ENCODE assay signal across 23 cellular contexts in the genomic region with DNA sequence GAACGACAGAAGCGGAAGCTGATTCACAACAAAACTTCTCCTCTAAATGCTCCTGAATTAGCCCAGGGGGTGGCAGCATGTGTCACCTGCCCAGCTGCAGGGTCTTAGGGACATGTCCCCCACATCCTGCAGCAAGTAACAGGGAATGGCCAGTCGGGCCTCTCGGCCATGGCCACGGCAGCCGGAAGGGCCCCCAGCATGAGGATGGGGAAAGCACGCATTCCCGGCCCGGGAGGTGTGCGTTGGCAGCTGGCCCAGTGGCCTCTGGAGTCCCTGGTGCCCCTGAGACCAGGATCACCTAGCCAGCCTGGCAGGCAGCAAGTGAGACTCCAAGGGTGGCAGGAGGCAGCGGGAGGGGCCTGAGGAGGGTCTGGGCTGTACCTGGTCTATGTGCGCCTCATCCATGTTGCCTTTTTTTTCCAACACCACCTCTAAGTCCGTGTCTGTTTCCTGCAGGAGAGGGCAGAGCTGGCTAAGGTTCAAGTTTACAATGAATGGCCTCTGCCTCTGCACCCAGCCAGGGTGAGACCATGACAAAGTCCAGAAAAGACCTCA. TPM values are rescaled to one million over a fixed set of nuclear protein-coding genes. Genes with fewer than 3 reads are reported as not detected.
DNase-seq lines count a peak whose midpoint lies in the region; ATAC-seq and TF ChIP-seq lines count a peak whose summit lies in the region.
"Had no signal": no experiment of that assay in that cellular context is flagged by ENCODE, and none has a peak within 500 bp of the region (broad histone marks: within the 10 kb centered on the region; RNA-seq: fewer than 3 reads in every experiment).

No MANE protein-coding gene starts in this region.

- intact Hi-C loops in heart left ventricle (cut with DNase I) (loop anchor here in 3 of 10 donors (10.0 kb wide), 3 partner anchors 94 to 174 kb away; partner anchors contain the start of genes GPRC5B (in 1 of the 3) and VPS35L (in 1 of the 3)), Right ventricle myocardium superior (cut with DNase I) (no loop called here), esophagus muscularis mucosa (cut with DNase I) (loop anchor here (10.0 kb wide), 1 partner anchor 156 kb away; the partner anchor contains the start of gene VPS35L)

- no peaks in the 10 kb centered on the region for H3K27me3 ChIP-seq in heart left ventricle
- H3K27me3 ChIP-seq in neural progenitor cell = no peaks in the 10 kb centered on the region
- H3K27me3 ChIP-seq in esophagus muscularis mucosa = no peaks in the 10 kb centered on the region
- H3K27me3 ChIP-seq: BLaER1, upper lobe of left lung had no signal

- no peak overlapping the region for H2AFZ ChIP-seq in neural progenitor cell (replicated peaks)

- H3K4me1 ChIP-seq in heart left ventricle (peaks cover 4 to 37% (median 21%) of the 10 kb centered on the region in 12 donors), neural progenitor cell (peaks cover 30% of the 10 kb centered on the region), esophagus muscularis mucosa (peaks cover 12 to 24% (median 15%) of the 10 kb centered on the region in 4 donors)

- H3K36me3 ChIP-seq in heart left ventricle (peaks cover 0 to 74% (median 37%) of the 10 kb centered on the region in 9 donors), neural progenitor cell (peaks cover 6% of the 10 kb centered on the region), esophagus muscularis mucosa (peaks cover 0 to 79% (median 49%) of the 10 kb centered on the region in 4 donors)

- H3K9ac ChIP-seq in neural progenitor cell = no peak overlapping the region
- H3K9ac ChIP-seq: BLaER1 had no signal

- H4K20me1 ChIP-seq in neural progenitor cell (ENCODE audit: low read depth) = peaks cover 96% of the 10 kb centered on the region

- TF ChIP-seq CTCF in heart left ventricle (IDR thresholded peaks at IDR 0.05) = no peak
- no peak for TF ChIP-seq CTCF in endothelial cell (IDR thresholded peaks at IDR 0.05; ENCODE audit: unreplicated experiment)
- TF ChIP-seq CTCF in neural progenitor cell (IDR thresholded peaks at IDR 0.05) = peak; percentile 22
- no peak for TF ChIP-seq CTCF in esophagus muscularis mucosa (IDR thresholded peaks at IDR 0.05)

- H3K4me3 ChIP-seq in heart left ventricle = no peak overlapping the region
- H3K4me3 ChIP-seq in neural progenitor cell = no peak overlapping the region
- H3K4me3 ChIP-seq in esophagus muscularis mucosa = no peak overlapping the region
- H3K4me3 ChIP-seq: BLaER1, upper lobe of left lung had no signal

- H3K9me3 Mint-ChIP-seq in endothelial cell (ENCODE audit: unreplicated experiment) (no peaks in the 10 kb centered on the region), neural progenitor cell (no peaks in the 10 kb centered on the region)
- H3K9me3 Mint-ChIP-seq: activated B cell treated with CpG ODN at 0.5 μM for 24 hours; activated CD4-positive, alpha-beta memory T cell treated with anti-CD3 and anti-CD28 coated beads, Interleukin-2, amount 10 ng/mL, durations not matched to agents 7 days and 5 days had no signal

- H3K4me1 Mint-ChIP-seq in endothelial cell (ENCODE audit: unreplicated experiment) (peaks cover 37% of the 10 kb centered on the region), neural progenitor cell (peaks cover 36% of the 10 kb centered on the region)

- H3K4me3 Mint-ChIP-seq in endothelial cell (ENCODE audit: unreplicated experiment) = no peak overlapping the region
- peak overlapping the region; percentile 41 for H3K4me3 Mint-ChIP-seq in neural progenitor cell
- H3K4me3 Mint-ChIP-seq: activated B cell treated with CpG ODN at 0.5 μM for 24 hours; activated CD4-positive, alpha-beta memory T cell treated with anti-CD3 and anti-CD28 coated beads, Interleukin-2, amount 10 ng/mL, durations not matched to agents 7 days and 5 days had no signal

- peaks cover 17% of the 10 kb centered on the region for H3K27me3 Mint-ChIP-seq in endothelial cell (ENCODE audit: unreplicated experiment)
- peaks cover 6% of the 10 kb centered on the region for H3K27me3 Mint-ChIP-seq in neural progenitor cell (ENCODE audit: insufficient read depth, low read depth)
- H3K27me3 Mint-ChIP-seq: activated B cell treated with CpG ODN at 0.5 μM for 24 hours; activated CD4-positive, alpha-beta memory T cell treated with anti-CD3 and anti-CD28 coated beads, Interleukin-2, amount 10 ng/mL, durations not matched to agents 7 days and 5 days had no signal

- H3K27ac Mint-ChIP-seq in endothelial cell (ENCODE audit: unreplicated experiment) (peak overlapping the region; percentile 98), neural progenitor cell (peak overlapping the region; percentile 1)
- H3K27ac Mint-ChIP-seq: activated B cell treated with CpG ODN at 0.5 μM for 24 hours; activated CD4-positive, alpha-beta memory T cell treated with anti-CD3 and anti-CD28 coated beads, Interleukin-2, amount 10 ng/mL, durations not matched to agents 7 days and 5 days had no signal

- H3K79me2 ChIP-seq in neural progenitor cell (ENCODE audit: low read depth) = peaks cover 99% of the 10 kb centered on the region

- peaks cover 45% of the 10 kb centered on the region for H3F3A ChIP-seq in neural progenitor cell (ENCODE audit: low read depth)

- peak overlapping the region; percentile 71 for H3K4me2 ChIP-seq in neural progenitor cell
- H3K4me2 ChIP-seq: BLaER1 had no signal

- DNase-seq in heart left ventricle = no peak
- no peak for DNase-seq in Right ventricle myocardium superior
- DNase-seq in endothelial cell (ENCODE audit: low spot score) = no peak
- DNase-seq in neural progenitor cell (ENCODE audit: low spot score) = peak; percentile 55
- no peak for DNase-seq in 8988T
- no peak for DNase-seq in GM19240 (ENCODE audit: insufficient read length, low spot score)
- no peak for DNase-seq in NCI-H526 treated with DMSO at 0.1 percent for 48 hours (lab: John Stamatoyannopoulos, UW)
- DNase-seq in esophagus muscularis mucosa (ENCODE audit: extremely low spot score) = no peak
- DNase-seq: activated B cell treated with CpG ODN at 0.5 μM for 24 hours; activated CD4-positive, alpha-beta memory T cell treated with anti-CD3 and anti-CD28 coated beads, Interleukin-2, amount 10 ng/mL, durations not matched to agents 7 days and 5 days; activated gamma-delta T cell; Caco-2; hippocampal formation; mammary epithelial cell; NCI-H1105; NCI-H2029 treated with DMSO at 0.1 percent for 48 hours; NCI-H510A; nucleus accumbens; retina; RPMI8226; T-helper 9 cell had no signal

- H3K36me3 Mint-ChIP-seq in endothelial cell (ENCODE audit: low read depth, unreplicated experiment) = peaks cover 38% of the 10 kb centered on the region
- H3K36me3 Mint-ChIP-seq in neural progenitor cell = peaks cover 41% of the 10 kb centered on the region

- ATAC-seq in heart left ventricle (peak in 1 of 4 donors; percentile 10), Right ventricle myocardium superior (ENCODE audit: poor library complexity) (no peak)

- TF ChIP-seq POLR2A in heart left ventricle (IDR thresholded peaks at IDR 0.05) (no peak), esophagus muscularis mucosa (IDR thresholded peaks at IDR 0.05; ENCODE audit: low read depth) (no peak)

- peak overlapping the region; percentile 24 to 80 (median 68) for H3K27ac ChIP-seq in heart left ventricle
- H3K27ac ChIP-seq in neural progenitor cell = peak overlapping the region; percentile 84
- H3K27ac ChIP-seq in esophagus muscularis mucosa (replicated peaks in 1 of 4) = peak overlapping the region in 1 of 4 donors; percentile 16
- H3K27ac ChIP-seq: BLaER1 had no signal

- no peak for TF ChIP-seq EP300 in esophagus muscularis mucosa (IDR thresholded peaks at IDR 0.05)

- no peaks in the 10 kb centered on the region for H3K9me3 ChIP-seq in heart left ventricle
- H3K9me3 ChIP-seq in neural progenitor cell (ENCODE audit: low read depth) = no peaks in the 10 kb centered on the region
- no peaks in the 10 kb centered on the region for H3K9me3 ChIP-seq in esophagus muscularis mucosa
- H3K9me3 ChIP-seq: BLaER1, Caco-2, upper lobe of left lung had no signal

- 43 to 61% (median 59%) methylated on average over 6 to 13 of the region's 13 CpGs for WGBS in heart left ventricle, 4 donors
- WGBS in esophagus muscularis mucosa = 72% methylated on average over 9 of the region's 13 CpGs

RNA-seq across cellular contexts. Expression of gene KNOP1, which starts 7.0 kb away (rescaled TPM):
- total RNA-seq in heart left ventricle (10 to 100 TPM in 1 of 9 donors, 1 to 10 TPM in 8; 6.3 to 11.5 (median 7.9) TPM), Right ventricle myocardium superior (6.2 TPM), endothelial cell (ENCODE audit: unreplicated experiment) (36.6 TPM), neural progenitor cell (ENCODE audit: low replicate concordance) (126 and 130 TPM in 2 replicates), esophagus muscularis mucosa (1 to 10 TPM; 7.3 to 9.9 (median 9.1) TPM)
- 10 to 100 TPM in 1 of 2 donors, 1 to 10 TPM in 1; 9.1 to 12.1 TPM for polyA plus RNA-seq in heart left ventricle

RNA-seq across cellular contexts. Expression of gene IQCK, which starts 7.0 kb away (rescaled TPM):
- total RNA-seq in heart left ventricle (10 to 100 TPM in 3 of 9 donors, 1 to 10 TPM in 6; 5.7 to 17.4 (median 9.0) TPM), Right ventricle myocardium superior (6.5 TPM), endothelial cell (ENCODE audit: unreplicated experiment) (18.6 TPM), neural progenitor cell (ENCODE audit: low replicate concordance) (22.1 and 25.3 TPM in 2 replicates), esophagus muscularis mucosa (10 to 100 TPM in 1 of 4 donors, 1 to 10 TPM in 3; 7.4 to 10.4 (median 8.6) TPM)
- polyA plus RNA-seq in heart left ventricle = 1 to 10 TPM; 5.6 to 9.6 TPM
